32 cellular contexts compared by ENCODE assay signal in the genomic region with DNA sequence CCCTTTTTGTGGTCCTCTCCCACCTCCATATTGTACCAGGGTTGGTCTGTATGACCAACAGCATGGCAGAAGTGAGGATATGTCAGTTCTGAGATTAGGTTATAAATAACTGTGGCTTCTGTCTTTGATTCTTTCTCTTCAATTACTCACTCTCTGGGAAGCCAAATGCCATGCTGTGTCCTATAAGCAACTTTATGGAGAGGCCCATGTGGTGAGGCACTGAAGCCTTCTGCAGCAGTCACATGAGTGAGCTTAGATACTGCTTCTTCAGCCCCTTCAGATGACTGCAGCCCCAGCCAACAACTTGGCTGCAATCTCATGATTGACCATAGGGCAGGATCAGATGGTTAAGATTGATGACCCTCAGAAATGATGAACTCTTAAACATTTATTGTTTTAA. TPM values are rescaled to one million over a fixed set of nuclear protein-coding genes. Genes with fewer than 3 reads are reported as not detected.
"Had no signal": no experiment of that assay in that cellular context is flagged by ENCODE, and none has a peak within 500 bp of the region (broad histone marks: within the 10 kb centered on the region; RNA-seq: fewer than 3 reads in every experiment).

No MANE protein-coding gene starts in this region.

- ATAC-seq: activated CD8-positive, alpha-beta memory T cell treated with anti-CD3 and anti-CD28 coated beads, Interleukin-2, amount 10 ng/mL, durations not matched to agents 7 days and 5 days; activated naive CD8-positive, alpha-beta T cell treated with anti-CD3 and anti-CD28 coated beads, Interleukin-2, amount 50 U/mL, for 24 hours; body of pancreas; Panc1; SK-N-SH treated with all-trans-retinoic acid at 6 μM for 48 hours; WTC11 had no signal

- H3K27me3 ChIP-seq: ascending aorta, body of pancreas, MG63, SJCRH30 had no signal

- DNase-seq: activated CD4-positive, alpha-beta T cell treated with anti-CD3 and anti-CD28 coated beads for 1 hour; activated CD4-positive, alpha-beta T cell treated with anti-CD3 and anti-CD28 coated beads, Interleukin-2, amount 10 ng/mL, durations not matched to agents 24 days and 14 days; activated CD4-positive, alpha-beta T cell treated with anti-CD3 and anti-CD28 coated beads, Interleukin-2, amount 50 U/mL, for 48 hours; activated CD8-positive, alpha-beta memory T cell treated with anti-CD3 and anti-CD28 coated beads, Interleukin-2, amount 10 ng/mL, durations not matched to agents 7 days and 5 days; activated effector memory CD4-positive, alpha-beta T cell treated with Interleukin-2 at 50 U/mL for 16 hours; activated naive CD4-positive, alpha-beta T cell; activated naive CD8-positive, alpha-beta T cell treated with anti-CD3 and anti-CD28 coated beads, Interleukin-2, amount 50 U/mL, for 24 hours; activated T-cell treated with anti-CD3 and anti-CD28 coated beads, Interleukin-2, amount 50 U/mL, for 24 hours; amniotic stem cell; body of pancreas; central memory CD4-positive, alpha-beta T cell; MG63; NCI-H1105; NCI-H1436; NCI-H1694 treated with DMSO at 0.1 percent for 48 hours; NCI-H2029 treated with DMSO at 0.1 percent for 48 hours; NCI-H345; NCI-H510A; NCI-H82; OCI-M1; Right ventricle myocardium superior; SJCRH30; SW 1271 had no signal

- H3K9me3 Mint-ChIP-seq: activated CD4-positive, alpha-beta T cell treated with anti-CD3 and anti-CD28 coated beads, Interleukin-2, amount 10 ng/mL, durations not matched to agents 24 days and 14 days; activated naive CD4-positive, alpha-beta T cell treated with anti-CD3 and anti-CD28 coated beads, Interleukin-2, amount 50 U/mL, for 24 hours; activated naive CD8-positive, alpha-beta T cell treated with anti-CD3 and anti-CD28 coated beads, Interleukin-2, amount 50 U/mL, for 24 hours; activated T-cell treated with anti-CD3 and anti-CD28 coated beads, Interleukin-2, amount 50 U/mL, for 24 hours; activated T-helper 1 cell treated with anti-CD3 and anti-CD28 coated beads, Interleukin-12 subunit alpha, Interleukin-12 subunit beta, Interleukin-2, Interleukin-4 antibody, amounts not matched to agents 30 ng/mL and 10 ng/mL and 1 ng/mL, durations not matched to agents 14 hours and 24 hours and 36 hours; T-helper 2 cell treated with Interferon-gamma antibody and Interleukin-4, amounts not matched to agents 5 μg/mL and 100 μg/mL, for 36 hours; WTC11 had no signal

- H3K4me3 Mint-ChIP-seq: activated CD4-positive, alpha-beta T cell treated with anti-CD3 and anti-CD28 coated beads, Interleukin-2, amount 10 ng/mL, durations not matched to agents 24 days and 14 days; activated CD8-positive, alpha-beta memory T cell treated with anti-CD3 and anti-CD28 coated beads, Interleukin-2, amount 10 ng/mL, durations not matched to agents 7 days and 5 days; activated naive CD4-positive, alpha-beta T cell treated with anti-CD3 and anti-CD28 coated beads, Interleukin-2, amount 50 U/mL, for 24 hours; activated naive CD8-positive, alpha-beta T cell treated with anti-CD3 and anti-CD28 coated beads, Interleukin-2, amount 50 U/mL, for 24 hours; activated T-cell treated with anti-CD3 and anti-CD28 coated beads, Interleukin-2, amount 50 U/mL, for 24 hours; activated T-helper 1 cell treated with anti-CD3 and anti-CD28 coated beads, Interleukin-12 subunit alpha, Interleukin-12 subunit beta, Interleukin-2, Interleukin-4 antibody, amounts not matched to agents 30 ng/mL and 10 ng/mL and 1 ng/mL, durations not matched to agents 14 hours and 24 hours and 36 hours; T-helper 2 cell treated with Interferon-gamma antibody and Interleukin-4, amounts not matched to agents 5 μg/mL and 100 μg/mL, for 36 hours; WTC11 had no signal

- H3K36me3 Mint-ChIP-seq: activated naive CD4-positive, alpha-beta T cell treated with anti-CD3 and anti-CD28 coated beads, Interleukin-2, amount 50 U/mL, for 24 hours; WTC11 had no signal

- H3K9me3 ChIP-seq: ascending aorta, body of pancreas, MG63, SJCRH30 had no signal

- H3K27ac Mint-ChIP-seq: activated CD4-positive, alpha-beta T cell treated with anti-CD3 and anti-CD28 coated beads, Interleukin-2, amount 10 ng/mL, durations not matched to agents 24 days and 14 days; activated CD8-positive, alpha-beta memory T cell treated with anti-CD3 and anti-CD28 coated beads, Interleukin-2, amount 10 ng/mL, durations not matched to agents 7 days and 5 days; activated naive CD4-positive, alpha-beta T cell treated with anti-CD3 and anti-CD28 coated beads, Interleukin-2, amount 50 U/mL, for 24 hours; activated naive CD8-positive, alpha-beta T cell treated with anti-CD3 and anti-CD28 coated beads, Interleukin-2, amount 50 U/mL, for 24 hours; activated T-cell treated with anti-CD3 and anti-CD28 coated beads, Interleukin-2, amount 50 U/mL, for 24 hours; activated T-helper 1 cell treated with anti-CD3 and anti-CD28 coated beads, Interleukin-12 subunit alpha, Interleukin-12 subunit beta, Interleukin-2, Interleukin-4 antibody, amounts not matched to agents 30 ng/mL and 10 ng/mL and 1 ng/mL, durations not matched to agents 14 hours and 24 hours and 36 hours; T-helper 2 cell treated with Interferon-gamma antibody and Interleukin-4, amounts not matched to agents 5 μg/mL and 100 μg/mL, for 36 hours; WTC11 had no signal

- H3K4me1 ChIP-seq: ascending aorta, SJCRH30 had no signal

- H3K36me3 ChIP-seq: ascending aorta, MG63, SJCRH30 had no signal

- H3K27ac ChIP-seq: ascending aorta, body of pancreas, RWPE1, SJCRH30 had no signal

- H3K4me3 ChIP-seq: ascending aorta, body of pancreas, MG63, SJCRH30 had no signal

- H3K27me3 Mint-ChIP-seq: activated CD4-positive, alpha-beta T cell treated with anti-CD3 and anti-CD28 coated beads, Interleukin-2, amount 10 ng/mL, durations not matched to agents 24 days and 14 days; activated CD8-positive, alpha-beta memory T cell treated with anti-CD3 and anti-CD28 coated beads, Interleukin-2, amount 10 ng/mL, durations not matched to agents 7 days and 5 days; activated naive CD4-positive, alpha-beta T cell treated with anti-CD3 and anti-CD28 coated beads, Interleukin-2, amount 50 U/mL, for 24 hours; activated naive CD8-positive, alpha-beta T cell treated with anti-CD3 and anti-CD28 coated beads, Interleukin-2, amount 50 U/mL, for 24 hours; activated T-cell treated with anti-CD3 and anti-CD28 coated beads, Interleukin-2, amount 50 U/mL, for 24 hours had no signal

RNA-seq across cellular contexts. Expression of a gene that starts 34.0 kb away (rescaled TPM):
- total RNA-seq: ascending aorta; T-helper 1 cell treated with Interleukin-12 subunit alpha and Interleukin-12 subunit beta and Interleukin-4 antibody, amounts not matched to agents 30 ng/mL and 1 ng/mL, for 36 hours had no signal
